Comparison of ENCODE assay signal across 18 cellular contexts in genomic region chr2:240322231-240322955, GRCh38.
DNase-seq lines count a peak whose midpoint lies in the region; ATAC-seq lines count a peak whose summit lies in the region.
"Had no signal": no experiment of that assay in that cellular context is flagged by ENCODE, and none has a peak within 500 bp of the region (broad histone marks: within the 10 kb centered on the region; RNA-seq: fewer than 3 reads in every experiment).

No MANE protein-coding gene starts in this region.

- no peaks in the 10 kb centered on the region for H3K36me3 Mint-ChIP-seq in activated naive CD4-positive, alpha-beta T cell treated with anti-CD3 and anti-CD28 coated beads, Interleukin-2, amount 50 U/mL, for 24 hours
- H3K36me3 Mint-ChIP-seq: activated naive CD4-positive, alpha-beta T cell treated with anti-CD3 and anti-CD28 coated beads, Interleukin-2, amount 50 U/mL, for 72 hours had no signal

- H3K27me3 Mint-ChIP-seq in activated naive CD4-positive, alpha-beta T cell treated with anti-CD3 and anti-CD28 coated beads, Interleukin-2, amount 50 U/mL, for 24 hours = peaks cover 7% of the 10 kb centered on the region

- H3K4me1 Mint-ChIP-seq in activated naive CD4-positive, alpha-beta T cell treated with anti-CD3 and anti-CD28 coated beads, Interleukin-2, amount 50 U/mL, for 24 hours = no peaks in the 10 kb centered on the region

- H3K9me3 Mint-ChIP-seq in activated naive CD4-positive, alpha-beta T cell treated with anti-CD3 and anti-CD28 coated beads, Interleukin-2, amount 50 U/mL, for 24 hours = no peaks in the 10 kb centered on the region
- H3K9me3 Mint-ChIP-seq: activated naive CD4-positive, alpha-beta T cell treated with anti-CD3 and anti-CD28 coated beads, Interleukin-2, amount 50 U/mL, for 72 hours had no signal

- ATAC-seq in GM21390 (IDR thresholded peaks at IDR 0.05; ENCODE audit: unreplicated experiment) (no peak), HG03108 (IDR thresholded peaks at IDR 0.05; ENCODE audit: unreplicated experiment) (no peak)
- ATAC-seq: activated naive CD4-positive, alpha-beta T cell treated with anti-CD3 and anti-CD28 coated beads, Interleukin-2, amount 50 U/mL, for 72 hours; GM12878 had no signal

- H3K27ac Mint-ChIP-seq in activated naive CD4-positive, alpha-beta T cell treated with anti-CD3 and anti-CD28 coated beads, Interleukin-2, amount 50 U/mL, for 24 hours = peak overlapping the region; percentile 8
- H3K27ac Mint-ChIP-seq: activated naive CD4-positive, alpha-beta T cell treated with anti-CD3 and anti-CD28 coated beads, Interleukin-2, amount 50 U/mL, for 72 hours had no signal

- no peak overlapping the region for H3K4me3 Mint-ChIP-seq in activated naive CD4-positive, alpha-beta T cell treated with anti-CD3 and anti-CD28 coated beads, Interleukin-2, amount 50 U/mL, for 24 hours

- DNase-seq in activated naive CD4-positive, alpha-beta T cell (lab: John Stamatoyannopoulos, UW) = no peak
- peak; percentile 50 for DNase-seq in cerebellum (ENCODE audit: low spot score)
- DNase-seq in kidney tubule cell (ENCODE audit: low spot score) = peak; percentile 61
- DNase-seq in ureter (ENCODE audit: low spot score) = peak; percentile 34
- DNase-seq in Ammon's horn (ENCODE audit: low spot score) = no peak
- DNase-seq: activated CD4-positive, alpha-beta T cell treated with anti-CD3 and anti-CD28 coated beads for 48 hours; activated T-cell treated with anti-CD3 and anti-CD28 coated beads for 4 hours; Caco-2; Kasumi-1; mammary epithelial cell; NCI-H146; NCI-H446; stomach had no signal

Comparison
In these comparisons a context has a peak if more than half of its experiments do, and no peak if none do; other contexts are left out.
1. DNase-seq: peak in cerebellum (single experiment), kidney tubule cell (single experiment) and ureter (single experiment); none in activated naive CD4-positive, alpha-beta T cell (0 of 4) and Ammon's horn (single experiment).